In the genomic region with DNA sequence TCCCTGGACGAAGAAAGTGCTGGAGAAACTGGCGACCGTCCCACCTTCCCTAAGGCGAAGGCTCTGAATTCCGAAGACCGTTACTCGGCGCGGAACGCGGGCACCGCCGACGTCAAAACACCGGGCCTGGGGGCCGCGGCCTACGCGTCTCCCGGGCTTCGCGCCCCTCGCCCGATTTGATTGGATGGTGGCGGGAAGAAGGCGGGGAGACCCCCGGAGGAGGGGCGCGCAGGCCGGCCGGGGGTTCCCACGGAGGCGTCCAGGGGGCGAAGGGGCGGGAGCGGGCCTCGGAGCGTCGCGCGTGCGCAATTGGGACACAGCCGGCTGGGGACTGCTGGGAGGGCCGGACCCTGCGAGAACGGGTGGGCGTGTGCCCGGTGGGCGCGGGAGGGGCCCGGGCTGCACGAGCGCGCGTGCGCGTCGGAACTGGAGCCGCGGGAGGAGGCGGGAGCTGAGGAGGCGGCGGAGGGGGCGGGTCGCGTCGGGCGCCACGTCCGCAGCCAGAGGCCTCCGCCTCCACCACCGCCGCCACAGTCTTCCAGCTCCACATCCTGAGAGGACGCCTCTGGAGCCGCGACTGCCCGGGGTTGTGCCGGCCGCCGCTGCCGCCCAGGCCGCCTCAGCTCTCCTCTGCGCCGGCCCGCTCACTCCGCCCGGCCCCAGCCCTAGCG, we compare ENCODE assay signal across 1 cellular context.
TF ChIP-seq lines count a peak whose summit lies in the region.

A gene (plus strand): TSS at position 531 of the 671 bp plus-strand sequence. CDS start 11,210 bp downstream, outside the sequence.

TF ChIP-seq in K562, 482 proteins besides CTCF, POLR2A, EP300 and RAD21 (continued from another document and continues in another):
- TF ChIP-seq, protein P1, sequence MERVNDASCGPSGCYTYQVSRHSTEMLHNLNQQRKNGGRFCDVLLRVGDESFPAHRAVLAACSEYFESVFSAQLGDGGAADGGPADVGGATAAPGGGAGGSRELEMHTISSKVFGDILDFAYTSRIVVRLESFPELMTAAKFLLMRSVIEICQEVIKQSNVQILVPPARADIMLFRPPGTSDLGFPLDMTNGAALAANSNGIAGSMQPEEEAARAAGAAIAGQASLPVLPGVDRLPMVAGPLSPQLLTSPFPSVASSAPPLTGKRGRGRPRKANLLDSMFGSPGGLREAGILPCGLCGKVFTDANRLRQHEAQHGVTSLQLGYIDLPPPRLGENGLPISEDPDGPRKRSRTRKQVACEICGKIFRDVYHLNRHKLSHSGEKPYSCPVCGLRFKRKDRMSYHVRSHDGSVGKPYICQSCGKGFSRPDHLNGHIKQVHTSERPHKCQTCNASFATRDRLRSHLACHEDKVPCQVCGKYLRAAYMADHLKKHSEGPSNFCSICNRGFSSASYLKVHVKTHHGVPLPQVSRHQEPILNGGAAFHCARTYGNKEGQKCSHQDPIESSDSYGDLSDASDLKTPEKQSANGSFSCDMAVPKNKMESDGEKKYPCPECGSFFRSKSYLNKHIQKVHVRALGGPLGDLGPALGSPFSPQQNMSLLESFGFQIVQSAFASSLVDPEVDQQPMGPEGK (CRISPR knock-in tag; IDR thresholded peaks at IDR 0.05; ENCODE audit: borderline replicate concordance): no peak
- no peak for TF ChIP-seq SREBF2 (CRISPR knock-in tag; IDR thresholded peaks at IDR 0.05)
- TF ChIP-seq SUPT5H (IDR thresholded peaks at IDR 0.05): peak; percentile 70
- no peak for TF ChIP-seq MYC (IDR thresholded peaks at IDR 0.05; ENCODE audit: low read depth, low read length)
- no peak for TF ChIP-seq MYC (CRISPR knock-in tag; IDR thresholded peaks at IDR 0.05; ENCODE audit: borderline replicate concordance, low read depth)
- TF ChIP-seq U2AF1 (optimal IDR thresholded peaks at IDR 0.05; ENCODE audit: low read depth, low read length): no peak
- no peak for TF ChIP-seq PCBP2 (IDR thresholded peaks at IDR 0.05; ENCODE audit: low read depth, low read length, poor library complexity, severe bottlenecking)
- TF ChIP-seq ZBTB7A (IDR thresholded peaks at IDR 0.05; ENCODE audit: borderline replicate concordance, control insufficient read depth, low read depth, low read length): peak; percentile 99
- no peak for TF ChIP-seq ZNF551 (CRISPR knock-in tag; IDR thresholded peaks at IDR 0.05)
- TF ChIP-seq CBX1 (IDR thresholded peaks at IDR 0.05; ENCODE audit: low read depth): peak; percentile 83
- TF ChIP-seq MYNN (IDR thresholded peaks at IDR 0.05): no peak
- no peak for TF ChIP-seq MYNN (CRISPR knock-in tag; IDR thresholded peaks at IDR 0.05)
- TF ChIP-seq, protein P2, sequence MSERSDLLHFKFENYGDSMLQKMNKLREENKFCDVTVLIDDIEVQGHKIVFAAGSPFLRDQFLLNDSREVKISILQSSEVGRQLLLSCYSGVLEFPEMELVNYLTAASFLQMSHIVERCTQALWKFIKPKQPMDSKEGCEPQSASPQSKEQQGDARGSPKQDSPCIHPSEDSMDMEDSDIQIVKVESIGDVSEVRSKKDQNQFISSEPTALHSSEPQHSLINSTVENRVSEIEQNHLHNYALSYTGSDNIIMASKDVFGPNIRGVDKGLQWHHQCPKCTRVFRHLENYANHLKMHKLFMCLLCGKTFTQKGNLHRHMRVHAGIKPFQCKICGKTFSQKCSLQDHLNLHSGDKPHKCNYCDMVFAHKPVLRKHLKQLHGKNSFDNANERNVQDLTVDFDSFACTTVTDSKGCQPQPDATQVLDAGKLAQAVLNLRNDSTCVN (CRISPR knock-in tag; IDR thresholded peaks at IDR 0.05): no peak
- no peak; the same call in 1 of the 2 replicates for TF ChIP-seq CHCHD3 (CRISPR knock-in tag; IDR thresholded peaks at IDR 0.05)
- no peak for TF ChIP-seq CBX5 (IDR thresholded peaks at IDR 0.05; ENCODE audit: borderline replicate concordance, low read depth)
- no peak for TF ChIP-seq SNRNP70 (optimal IDR thresholded peaks at IDR 0.05; ENCODE audit: low read depth, low read length)
- TF ChIP-seq, protein P3, sequence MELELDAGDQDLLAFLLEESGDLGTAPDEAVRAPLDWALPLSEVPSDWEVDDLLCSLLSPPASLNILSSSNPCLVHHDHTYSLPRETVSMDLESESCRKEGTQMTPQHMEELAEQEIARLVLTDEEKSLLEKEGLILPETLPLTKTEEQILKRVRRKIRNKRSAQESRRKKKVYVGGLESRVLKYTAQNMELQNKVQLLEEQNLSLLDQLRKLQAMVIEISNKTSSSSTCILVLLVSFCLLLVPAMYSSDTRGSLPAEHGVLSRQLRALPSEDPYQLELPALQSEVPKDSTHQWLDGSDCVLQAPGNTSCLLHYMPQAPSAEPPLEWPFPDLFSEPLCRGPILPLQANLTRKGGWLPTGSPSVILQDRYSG (tag; conservative IDR thresholded peaks at IDR 0.05; ENCODE audit: low read depth): no peak
- TF ChIP-seq, protein P4, sequence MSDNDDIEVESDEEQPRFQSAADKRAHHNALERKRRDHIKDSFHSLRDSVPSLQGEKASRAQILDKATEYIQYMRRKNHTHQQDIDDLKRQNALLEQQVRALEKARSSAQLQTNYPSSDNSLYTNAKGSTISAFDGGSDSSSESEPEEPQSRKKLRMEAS (CRISPR knock-in tag; IDR thresholded peaks at IDR 0.05): no peak
- TF ChIP-seq SLC30A9 (CRISPR knock-in tag; IDR thresholded peaks at IDR 0.05): no peak
- TF ChIP-seq ZNF3 (CRISPR knock-in tag; IDR thresholded peaks at IDR 0.05): no peak
- TF ChIP-seq CBFA2T3 (IDR thresholded peaks at IDR 0.05): no peak
- TF ChIP-seq, protein P5, sequence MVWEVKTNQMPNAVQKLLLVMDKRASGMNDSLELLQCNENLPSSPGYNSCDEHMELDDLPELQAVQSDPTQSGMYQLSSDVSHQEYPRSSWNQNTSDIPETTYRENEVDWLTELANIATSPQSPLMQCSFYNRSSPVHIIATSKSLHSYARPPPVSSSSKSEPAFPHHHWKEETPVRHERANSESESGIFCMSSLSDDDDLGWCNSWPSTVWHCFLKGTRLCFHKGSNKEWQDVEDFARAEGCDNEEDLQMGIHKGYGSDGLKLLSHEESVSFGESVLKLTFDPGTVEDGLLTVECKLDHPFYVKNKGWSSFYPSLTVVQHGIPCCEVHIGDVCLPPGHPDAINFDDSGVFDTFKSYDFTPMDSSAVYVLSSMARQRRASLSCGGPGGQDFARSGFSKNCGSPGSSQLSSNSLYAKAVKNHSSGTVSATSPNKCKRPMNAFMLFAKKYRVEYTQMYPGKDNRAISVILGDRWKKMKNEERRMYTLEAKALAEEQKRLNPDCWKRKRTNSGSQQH (CRISPR knock-in tag; IDR thresholded peaks at IDR 0.05): no peak
- no peak for TF ChIP-seq WHSC1 (IDR thresholded peaks at IDR 0.05; ENCODE audit: low read length)
- TF ChIP-seq MCM3 (IDR thresholded peaks at IDR 0.05): no peak
- TF ChIP-seq MCM5 (IDR thresholded peaks at IDR 0.05; ENCODE audit: low read depth): no peak
- no peak for TF ChIP-seq MTA1 (IDR thresholded peaks at IDR 0.05; ENCODE audit: borderline replicate concordance)
- TF ChIP-seq NCOA4 (IDR thresholded peaks at IDR 0.05; ENCODE audit: partially characterized antibody): no peak
- 0 out of 2 replicates have a peak, but pooled peaks have one; percentile 32 for TF ChIP-seq ZNF175 (CRISPR knock-in tag; IDR thresholded peaks at IDR 0.05; ENCODE audit: low read depth)
- TF ChIP-seq SIN3B (IDR thresholded peaks at IDR 0.05; ENCODE audit: low read depth): peak; percentile 53; the same call in 1 of the 2 replicates
- TF ChIP-seq ZNF431 (CRISPR knock-in tag; IDR thresholded peaks at IDR 0.05): 0 out of 2 replicates have a peak, but pooled peaks have one; percentile 43
- TF ChIP-seq ZNF253 (CRISPR knock-in tag; conservative IDR thresholded peaks at IDR 0.05): no peak
- TF ChIP-seq, protein P6, sequence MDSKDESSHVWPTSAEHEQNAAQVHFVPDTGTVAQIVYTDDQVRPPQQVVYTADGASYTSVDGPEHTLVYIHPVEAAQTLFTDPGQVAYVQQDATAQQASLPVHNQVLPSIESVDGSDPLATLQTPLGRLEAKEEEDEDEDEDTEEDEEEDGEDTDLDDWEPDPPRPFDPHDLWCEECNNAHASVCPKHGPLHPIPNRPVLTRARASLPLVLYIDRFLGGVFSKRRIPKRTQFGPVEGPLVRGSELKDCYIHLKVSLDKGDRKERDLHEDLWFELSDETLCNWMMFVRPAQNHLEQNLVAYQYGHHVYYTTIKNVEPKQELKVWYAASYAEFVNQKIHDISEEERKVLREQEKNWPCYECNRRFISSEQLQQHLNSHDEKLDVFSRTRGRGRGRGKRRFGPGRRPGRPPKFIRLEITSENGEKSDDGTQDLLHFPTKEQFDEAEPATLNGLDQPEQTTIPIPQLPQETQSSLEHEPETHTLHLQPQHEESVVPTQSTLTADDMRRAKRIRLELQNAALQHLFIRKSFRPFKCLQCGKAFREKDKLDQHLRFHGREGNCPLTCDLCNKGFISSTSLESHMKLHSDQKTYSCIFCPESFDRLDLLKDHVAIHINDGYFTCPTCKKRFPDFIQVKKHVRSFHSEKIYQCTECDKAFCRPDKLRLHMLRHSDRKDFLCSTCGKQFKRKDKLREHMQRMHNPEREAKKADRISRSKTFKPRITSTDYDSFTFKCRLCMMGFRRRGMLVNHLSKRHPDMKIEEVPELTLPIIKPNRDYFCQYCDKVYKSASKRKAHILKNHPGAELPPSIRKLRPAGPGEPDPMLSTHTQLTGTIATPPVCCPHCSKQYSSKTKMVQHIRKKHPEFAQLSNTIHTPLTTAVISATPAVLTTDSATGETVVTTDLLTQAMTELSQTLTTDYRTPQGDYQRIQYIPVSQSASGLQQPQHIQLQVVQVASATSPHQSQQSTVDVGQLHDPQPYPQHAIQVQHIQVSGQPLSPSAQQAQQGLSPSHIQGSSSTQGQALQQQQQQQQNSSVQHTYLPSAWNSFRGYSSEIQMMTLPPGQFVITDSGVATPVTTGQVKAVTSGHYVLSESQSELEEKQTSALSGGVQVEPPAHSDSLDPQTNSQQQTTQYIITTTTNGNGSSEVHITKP (IDR thresholded peaks at IDR 0.05; ENCODE audit: partially characterized antibody): no peak
- TF ChIP-seq ZNF165 (CRISPR knock-in tag; IDR thresholded peaks at IDR 0.05; ENCODE audit: borderline replicate concordance): no peak
- TF ChIP-seq, protein P7, sequence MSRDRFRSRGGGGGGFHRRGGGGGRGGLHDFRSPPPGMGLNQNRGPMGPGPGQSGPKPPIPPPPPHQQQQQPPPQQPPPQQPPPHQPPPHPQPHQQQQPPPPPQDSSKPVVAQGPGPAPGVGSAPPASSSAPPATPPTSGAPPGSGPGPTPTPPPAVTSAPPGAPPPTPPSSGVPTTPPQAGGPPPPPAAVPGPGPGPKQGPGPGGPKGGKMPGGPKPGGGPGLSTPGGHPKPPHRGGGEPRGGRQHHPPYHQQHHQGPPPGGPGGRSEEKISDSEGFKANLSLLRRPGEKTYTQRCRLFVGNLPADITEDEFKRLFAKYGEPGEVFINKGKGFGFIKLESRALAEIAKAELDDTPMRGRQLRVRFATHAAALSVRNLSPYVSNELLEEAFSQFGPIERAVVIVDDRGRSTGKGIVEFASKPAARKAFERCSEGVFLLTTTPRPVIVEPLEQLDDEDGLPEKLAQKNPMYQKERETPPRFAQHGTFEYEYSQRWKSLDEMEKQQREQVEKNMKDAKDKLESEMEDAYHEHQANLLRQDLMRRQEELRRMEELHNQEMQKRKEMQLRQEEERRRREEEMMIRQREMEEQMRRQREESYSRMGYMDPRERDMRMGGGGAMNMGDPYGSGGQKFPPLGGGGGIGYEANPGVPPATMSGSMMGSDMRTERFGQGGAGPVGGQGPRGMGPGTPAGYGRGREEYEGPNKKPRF (IDR thresholded peaks at IDR 0.05; ENCODE audit: low read depth, low read length): no peak
- TF ChIP-seq, protein P8, sequence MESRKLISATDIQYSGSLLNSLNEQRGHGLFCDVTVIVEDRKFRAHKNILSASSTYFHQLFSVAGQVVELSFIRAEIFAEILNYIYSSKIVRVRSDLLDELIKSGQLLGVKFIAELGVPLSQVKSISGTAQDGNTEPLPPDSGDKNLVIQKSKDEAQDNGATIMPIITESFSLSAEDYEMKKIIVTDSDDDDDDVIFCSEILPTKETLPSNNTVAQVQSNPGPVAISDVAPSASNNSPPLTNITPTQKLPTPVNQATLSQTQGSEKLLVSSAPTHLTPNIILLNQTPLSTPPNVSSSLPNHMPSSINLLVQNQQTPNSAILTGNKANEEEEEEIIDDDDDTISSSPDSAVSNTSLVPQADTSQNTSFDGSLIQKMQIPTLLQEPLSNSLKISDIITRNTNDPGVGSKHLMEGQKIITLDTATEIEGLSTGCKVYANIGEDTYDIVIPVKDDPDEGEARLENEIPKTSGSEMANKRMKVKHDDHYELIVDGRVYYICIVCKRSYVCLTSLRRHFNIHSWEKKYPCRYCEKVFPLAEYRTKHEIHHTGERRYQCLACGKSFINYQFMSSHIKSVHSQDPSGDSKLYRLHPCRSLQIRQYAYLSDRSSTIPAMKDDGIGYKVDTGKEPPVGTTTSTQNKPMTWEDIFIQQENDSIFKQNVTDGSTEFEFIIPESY (CRISPR knock-in tag; IDR thresholded peaks at IDR 0.05): no peak
- no peak for TF ChIP-seq POU5F1 (IDR thresholded peaks at IDR 0.05; ENCODE audit: borderline replicate concordance, low read depth, low read length, partially characterized antibody)
- TF ChIP-seq, protein P9, sequence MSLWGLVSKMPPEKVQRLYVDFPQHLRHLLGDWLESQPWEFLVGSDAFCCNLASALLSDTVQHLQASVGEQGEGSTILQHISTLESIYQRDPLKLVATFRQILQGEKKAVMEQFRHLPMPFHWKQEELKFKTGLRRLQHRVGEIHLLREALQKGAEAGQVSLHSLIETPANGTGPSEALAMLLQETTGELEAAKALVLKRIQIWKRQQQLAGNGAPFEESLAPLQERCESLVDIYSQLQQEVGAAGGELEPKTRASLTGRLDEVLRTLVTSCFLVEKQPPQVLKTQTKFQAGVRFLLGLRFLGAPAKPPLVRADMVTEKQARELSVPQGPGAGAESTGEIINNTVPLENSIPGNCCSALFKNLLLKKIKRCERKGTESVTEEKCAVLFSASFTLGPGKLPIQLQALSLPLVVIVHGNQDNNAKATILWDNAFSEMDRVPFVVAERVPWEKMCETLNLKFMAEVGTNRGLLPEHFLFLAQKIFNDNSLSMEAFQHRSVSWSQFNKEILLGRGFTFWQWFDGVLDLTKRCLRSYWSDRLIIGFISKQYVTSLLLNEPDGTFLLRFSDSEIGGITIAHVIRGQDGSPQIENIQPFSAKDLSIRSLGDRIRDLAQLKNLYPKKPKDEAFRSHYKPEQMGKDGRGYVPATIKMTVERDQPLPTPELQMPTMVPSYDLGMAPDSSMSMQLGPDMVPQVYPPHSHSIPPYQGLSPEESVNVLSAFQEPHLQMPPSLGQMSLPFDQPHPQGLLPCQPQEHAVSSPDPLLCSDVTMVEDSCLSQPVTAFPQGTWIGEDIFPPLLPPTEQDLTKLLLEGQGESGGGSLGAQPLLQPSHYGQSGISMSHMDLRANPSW (CRISPR knock-in tag; IDR thresholded peaks at IDR 0.05): no peak
- no peak for TF ChIP-seq CCAR2 (IDR thresholded peaks at IDR 0.05; ENCODE audit: low read depth, low read length)
- TF ChIP-seq, protein P10, sequence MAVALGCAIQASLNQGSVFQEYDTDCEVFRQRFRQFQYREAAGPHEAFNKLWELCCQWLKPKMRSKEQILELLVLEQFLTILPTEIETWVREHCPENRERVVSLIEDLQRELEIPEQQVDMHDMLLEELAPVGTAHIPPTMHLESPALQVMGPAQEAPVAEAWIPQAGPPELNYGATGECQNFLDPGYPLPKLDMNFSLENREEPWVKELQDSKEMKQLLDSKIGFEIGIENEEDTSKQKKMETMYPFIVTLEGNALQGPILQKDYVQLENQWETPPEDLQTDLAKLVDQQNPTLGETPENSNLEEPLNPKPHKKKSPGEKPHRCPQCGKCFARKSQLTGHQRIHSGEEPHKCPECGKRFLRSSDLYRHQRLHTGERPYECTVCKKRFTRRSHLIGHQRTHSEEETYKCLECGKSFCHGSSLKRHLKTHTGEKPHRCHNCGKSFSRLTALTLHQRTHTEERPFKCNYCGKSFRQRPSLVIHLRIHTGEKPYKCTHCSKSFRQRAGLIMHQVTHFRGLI (CRISPR knock-in tag; IDR thresholded peaks at IDR 0.05): no peak
